In the genomic region with DNA sequence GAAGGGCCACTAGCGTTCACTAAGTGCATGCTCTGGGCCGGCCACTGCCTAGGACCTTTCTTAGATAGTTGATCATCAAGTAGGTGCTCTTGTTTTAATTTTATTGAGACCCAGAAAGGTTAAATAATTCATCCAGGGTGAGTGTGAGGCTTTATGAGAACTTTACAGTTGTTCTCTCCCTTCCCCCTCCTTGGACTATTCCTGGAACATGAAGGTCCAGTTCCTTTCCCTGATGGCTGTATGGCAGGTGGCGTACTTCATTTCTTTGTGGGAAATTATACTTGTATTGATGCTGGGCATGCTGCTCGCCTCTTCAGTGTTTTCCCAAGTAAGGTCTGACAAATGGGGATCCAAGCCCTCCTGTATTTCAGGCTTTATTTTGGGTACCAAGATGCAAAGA, we compare ENCODE assay signal across 30 cellular contexts. TPM values are rescaled to one million over a fixed set of nuclear protein-coding genes. Genes with fewer than 3 reads are reported as not detected.
"Had no signal": no experiment of that assay in that cellular context is flagged by ENCODE, and none has a peak within 500 bp of the region (broad histone marks: within the 10 kb centered on the region; RNA-seq: fewer than 3 reads in every experiment).

No MANE protein-coding gene starts in this region.

- H3K27me3 ChIP-seq: ascending aorta, esophagus muscularis mucosa, foreskin keratinocyte, heart right ventricle, neutrophil had no signal

- H3K4me3 ChIP-seq: ascending aorta, esophagus muscularis mucosa, heart right ventricle, prostate gland, smooth muscle cell had no signal

- H3K4me3 Mint-ChIP-seq: activated CD4-positive, alpha-beta T cell treated with anti-CD3 and anti-CD28 coated beads for 36 hours; activated naive CD4-positive, alpha-beta T cell treated with anti-CD3 and anti-CD28 coated beads, Interleukin-2, amount 10 ng/mL, durations not matched to agents 7 days and 5 days; activated naive CD8-positive, alpha-beta T cell treated with anti-CD3 and anti-CD28 coated beads, Interleukin-2, amount 10 ng/mL, durations not matched to agents 7 days and 5 days; brain; mesothelial cell of epicardium; naive B cell; nephron progenitor cell; stimulated activated memory B cell treated with anti-CD40 and anti-IgM and Interleukin-4, amounts not matched to agents 10 μg/mL and 1 μg/mL and 100 μg/mL, for 72 hours; stimulated activated naive CD8-positive, alpha-beta T cell treated with anti-CD3 and anti-CD28 coated beads, Interleukin-15, amount 100 ng/mL, for 72 hours; T-cell had no signal

- ATAC-seq: activated CD4-positive, alpha-beta T cell treated with anti-CD3 and anti-CD28 coated beads for 36 hours; foreskin keratinocyte; stimulated activated memory B cell treated with anti-CD40 and anti-IgM and Interleukin-4, amounts not matched to agents 10 μg/mL and 1 μg/mL and 100 μg/mL, for 72 hours; stimulated activated naive CD8-positive, alpha-beta T cell treated with anti-CD3 and anti-CD28 coated beads, Interleukin-15, amount 100 ng/mL, for 72 hours; T-cell had no signal

- DNase-seq: activated CD4-positive, alpha-beta T cell treated with anti-CD3 and anti-CD28 coated beads for 36 hours; activated CD4-positive, CD25-positive, alpha-beta regulatory T cell; activated gamma-delta T cell; activated naive CD4-positive, alpha-beta T cell treated with anti-CD3 and anti-CD28 coated beads, Interleukin-2, amount 10 ng/mL, durations not matched to agents 7 days and 5 days; activated naive CD8-positive, alpha-beta T cell treated with anti-CD3 and anti-CD28 coated beads, Interleukin-2, amount 10 ng/mL, durations not matched to agents 7 days and 5 days; central memory CD4-positive, alpha-beta T cell; foreskin keratinocyte; heart right ventricle; kidney glomerular epithelial cell; mammary epithelial cell; naive B cell; nephron progenitor cell; retina; stimulated activated CD4-positive, alpha-beta T cell treated with anti-CD3 and anti-CD28 coated beads, Interleukin-1b, Interleukin-23, amount 100 ng/mL, for 48 hours; stimulated activated CD4-positive, alpha-beta T cell treated with anti-CD3 and anti-CD28 coated beads, Interleukin-4, amount 100 ng/mL, for 4 hours; stimulated activated CD8-positive, alpha-beta memory T cell treated with anti-CD3 and anti-CD28 coated beads, Interleukin-4, amount 100 ng/mL, for 48 hours; stimulated activated naive CD8-positive, alpha-beta T cell treated with anti-CD3 and anti-CD28 coated beads, Interleukin-15, amount 100 ng/mL, for 72 hours; substantia nigra; T-cell had no signal

- H3K27ac Mint-ChIP-seq: activated CD4-positive, alpha-beta T cell treated with anti-CD3 and anti-CD28 coated beads for 36 hours; activated naive CD4-positive, alpha-beta T cell treated with anti-CD3 and anti-CD28 coated beads, Interleukin-2, amount 10 ng/mL, durations not matched to agents 7 days and 5 days; activated naive CD8-positive, alpha-beta T cell treated with anti-CD3 and anti-CD28 coated beads, Interleukin-2, amount 10 ng/mL, durations not matched to agents 7 days and 5 days; brain; mesothelial cell of epicardium; stimulated activated memory B cell treated with anti-CD40 and anti-IgM and Interleukin-4, amounts not matched to agents 10 μg/mL and 1 μg/mL and 100 μg/mL, for 72 hours; stimulated activated naive CD8-positive, alpha-beta T cell treated with anti-CD3 and anti-CD28 coated beads, Interleukin-15, amount 100 ng/mL, for 72 hours; T-cell had no signal

- H3K27ac ChIP-seq: ascending aorta, esophagus muscularis mucosa, foreskin keratinocyte, neutrophil had no signal

- H3K36me3 ChIP-seq: prostate gland had no signal

- H3K4me1 ChIP-seq: ascending aorta, foreskin keratinocyte, prostate gland had no signal

- H3K9me3 ChIP-seq: neutrophil, prostate gland had no signal

- H3K27me3 Mint-ChIP-seq: activated CD4-positive, alpha-beta T cell treated with anti-CD3 and anti-CD28 coated beads for 36 hours; activated naive CD4-positive, alpha-beta T cell treated with anti-CD3 and anti-CD28 coated beads, Interleukin-2, amount 10 ng/mL, durations not matched to agents 7 days and 5 days; activated naive CD8-positive, alpha-beta T cell treated with anti-CD3 and anti-CD28 coated beads, Interleukin-2, amount 10 ng/mL, durations not matched to agents 7 days and 5 days; brain; naive B cell; stimulated activated memory B cell treated with anti-CD40 and anti-IgM and Interleukin-4, amounts not matched to agents 10 μg/mL and 1 μg/mL and 100 μg/mL, for 72 hours; stimulated activated naive CD8-positive, alpha-beta T cell treated with anti-CD3 and anti-CD28 coated beads, Interleukin-15, amount 100 ng/mL, for 72 hours; T-cell had no signal

- H3K4me2 ChIP-seq: smooth muscle cell had no signal

RNA-seq across cellular contexts. Expression of gene NUPR1, which starts 23.4 kb away (rescaled TPM):
- total RNA-seq: activated CD4-positive, alpha-beta T cell treated with anti-CD3 and anti-CD28 coated beads for 36 hours had no signal

RNA-seq across cellular contexts. Expression of gene SULT1A2, which starts 34.7 kb away (rescaled TPM):
- total RNA-seq: glomerular endothelial cell, smooth muscle cell had no signal
- polyA plus RNA-seq: smooth muscle cell had no signal

RNA-seq across cellular contexts. Expression of gene SULT1A1, which starts 47.6 kb away (rescaled TPM):
- total RNA-seq: smooth muscle cell had no signal

RNA-seq across cellular contexts. Expression of gene IL27, which starts 55.6 kb away (rescaled TPM):
- total RNA-seq: activated CD4-positive, alpha-beta T cell treated with anti-CD3 and anti-CD28 coated beads for 36 hours; activated naive CD8-positive, alpha-beta T cell treated with anti-CD3 and anti-CD28 coated beads, Interleukin-2, amount 10 ng/mL, durations not matched to agents 7 days and 5 days; ascending aorta; esophagus muscularis mucosa; foreskin keratinocyte; glomerular endothelial cell; mammary epithelial cell; mesothelial cell of epicardium; osteocyte; prostate gland; smooth muscle cell; T-cell; ureter had no signal
- polyA plus RNA-seq: foreskin keratinocyte, mammary epithelial cell, smooth muscle cell had no signal
